In the genomic region with DNA sequence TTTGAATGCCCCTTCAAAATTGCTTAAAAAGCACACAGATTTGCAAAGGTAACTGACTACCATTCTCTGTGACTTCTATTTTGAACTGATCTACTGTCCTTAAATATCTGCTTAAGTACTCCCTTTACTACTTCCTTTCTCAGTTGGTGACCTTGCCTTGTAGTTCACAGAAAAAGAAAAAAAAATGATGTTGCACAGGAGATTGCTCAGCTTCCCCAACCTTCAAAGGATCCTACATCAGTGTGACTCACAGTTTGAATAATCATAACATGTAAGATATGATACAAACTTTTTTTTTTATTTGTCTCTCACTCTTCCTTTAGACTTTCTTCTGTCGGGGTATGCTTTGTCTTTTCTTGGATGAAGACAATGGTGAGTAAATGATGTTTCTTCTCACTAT, we compare ENCODE assay signal across 29 cellular contexts.
DNase-seq lines count a peak whose midpoint lies in the region; ATAC-seq and TF ChIP-seq lines count a peak whose summit lies in the region.
"Had no signal": no experiment of that assay in that cellular context is flagged by ENCODE, and none has a peak within 500 bp of the region (broad histone marks: within the 10 kb centered on the region; RNA-seq: fewer than 3 reads in every experiment).

No MANE protein-coding gene starts in this region.

- DNase-seq in NOMO-1 treated with DMSO at 0.1 percent for 48 hours (lab: John Stamatoyannopoulos, UW; ENCODE audit: unreplicated experiment) (peak; percentile 49), NOMO-1 treated with dmso at 0.1 percent for 144 hours (lab: John Stamatoyannopoulos, UW; ENCODE audit: unreplicated experiment) (no peak), RKO (ENCODE audit: low spot score) (peak; percentile 63), mammary epithelial cell (peak; percentile 15), DMS153 treated with DMSO at 0.1 percent for 48 hours (lab: John Stamatoyannopoulos, UW; ENCODE audit: unreplicated experiment) (no peak), head of caudate nucleus (no peak)
- DNase-seq: 8988T; activated CD4-positive, alpha-beta memory T cell treated with anti-CD3 and anti-CD28 coated beads, Interleukin-2, amount 10 ng/mL, durations not matched to agents 7 days and 5 days; activated CD4-positive, CD25-positive, alpha-beta regulatory T cell treated with anti-CD3 and anti-CD28 coated beads, Interleukin-2, amount 50 U/mL, for 72 hours; activated CD8-positive, alpha-beta memory T cell treated with anti-CD3 and anti-CD28 coated beads, Interleukin-2, amount 50 U/mL, for 48 hours; activated naive CD4-positive, alpha-beta T cell treated with anti-CD3 and anti-CD28 coated beads, Interleukin-2, amount 50 U/mL, for 16 hours; amygdala; CD4-positive, CD25-positive, alpha-beta regulatory T cell; cortex of kidney; esophagus squamous epithelium; GOT3; hypothalamus; immature natural killer cell; NCI-H2029 treated with DMSO at 0.1 percent for 48 hours; right lobe of liver; SHP77; stimulated activated CD4-positive, alpha-beta T cell treated with anti-CD3 and anti-CD28 coated beads, Interleukin-12 subunit alpha, Interleukin-12 subunit beta, amount 100 ng/mL, for 4 hours; stimulated activated CD4-positive, alpha-beta T cell treated with anti-CD3 and anti-CD28 coated beads, Interleukin-4, amount 100 ng/mL, for 1 hour; T-helper 9 cell had no signal

- H3K36me3 ChIP-seq in mammary epithelial cell (ENCODE audit: insufficient read depth, low read length) = no peaks in the 10 kb centered on the region
- H3K36me3 ChIP-seq: cardiac muscle cell, esophagus squamous epithelium, neutrophil, right lobe of liver had no signal

- H4K20me1 ChIP-seq in mammary epithelial cell (ENCODE audit: insufficient read depth, low read length) = no peaks in the 10 kb centered on the region

- no peak for TF ChIP-seq CTCF in mammary epithelial cell (conservative IDR thresholded peaks at IDR 0.05 in 1 of 2, IDR thresholded peaks at IDR 0.05 in 1 of 2; ENCODE audit: extremely low read depth in 1 of 2, insufficient read depth in 1 of 2, low read depth in 1 of 2, low read length in 2 of 2)

- H2AFZ ChIP-seq in mammary epithelial cell (ENCODE audit: low read depth, low read length) = no peak overlapping the region

- 56% methylated on average over 1 of the region's 1 CpG for WGBS in mammary epithelial cell (ENCODE audit: low coverage, missing lambda C conversion rate)

- no peak overlapping the region for H3K4me2 ChIP-seq in mammary epithelial cell (ENCODE audit: insufficient read depth, low read depth, low read length)

- ATAC-seq in HG03139 (IDR thresholded peaks at IDR 0.05; ENCODE audit: unreplicated experiment) = no peak
- ATAC-seq in GM19397 (IDR thresholded peaks at IDR 0.05; ENCODE audit: unreplicated experiment) = no peak
- ATAC-seq: left lobe of liver had no signal

- no peaks in the 10 kb centered on the region for H3K27me3 ChIP-seq in mammary epithelial cell (ENCODE audit: insufficient read depth, low read length)
- H3K27me3 ChIP-seq: cardiac muscle cell, esophagus squamous epithelium, neutrophil, right lobe of liver had no signal

- dilution Hi-C loops in mammary epithelial cell (cut with HindIII; ENCODE audit: low sequenced_read_pairs) = no loop called here

- intact Hi-C loops in mammary epithelial cell (cut with micrococcal nuclease) (no loop called here), head of caudate nucleus (cut with DNase I) (no loop called here)

- no peaks in the 10 kb centered on the region for H3K79me2 ChIP-seq in mammary epithelial cell (ENCODE audit: insufficient read depth, low read length)

- H3K4me1 ChIP-seq in mammary epithelial cell (ENCODE audit: insufficient read depth, low read length) = no peaks in the 10 kb centered on the region
- H3K4me1 ChIP-seq: esophagus squamous epithelium, right lobe of liver had no signal

- CTCF ChIA-PET in mammary epithelial cell (lab: Charles Lee; ENCODE audit: low non-redundant PET) = no interaction called here

- no peak overlapping the region for H3K4me3 ChIP-seq in mammary epithelial cell (replicated peaks in 1 of 3; ENCODE audit: insufficient read depth in 1 of 3, low read depth in 2 of 3, low read length in 3 of 3)
- H3K4me3 ChIP-seq: cardiac muscle cell, esophagus squamous epithelium, right lobe of liver had no signal

- H3K9ac ChIP-seq in mammary epithelial cell (ENCODE audit: insufficient read depth, low read length) = no peak overlapping the region

- in situ Hi-C loops in mammary epithelial cell (cut with MboI; ENCODE audit: low sequenced_read_pairs in 2 of 2) = no loop called here

- no peak overlapping the region for H3K27ac ChIP-seq in mammary epithelial cell (ENCODE audit: insufficient read depth, low read depth, low read length)
- H3K27ac ChIP-seq: cardiac muscle cell, esophagus squamous epithelium, neutrophil, right lobe of liver had no signal

- no TSS peak for BruUV-seq in mammary epithelial cell (replicated peaks; lab: Mats Ljungman, UMichigan)

- no peaks in the 10 kb centered on the region for H3K9me3 ChIP-seq in mammary epithelial cell (replicated peaks; ENCODE audit: insufficient read depth, low read length)
- H3K9me3 ChIP-seq: esophagus squamous epithelium, neutrophil, right lobe of liver had no signal

Comparison
In these comparisons a context has a peak if more than half of its experiments do, and no peak if none do; other contexts are left out.
1. DNase-seq: peak in NOMO-1 treated with DMSO at 0.1 percent for 48 hours (single experiment), RKO (single experiment) and mammary epithelial cell (single experiment); none in NOMO-1 treated with dmso at 0.1 percent for 144 hours (single experiment), DMS153 treated with DMSO at 0.1 percent for 48 hours (single experiment) and head of caudate nucleus (0 of 42).